ENCODE assay signal across 15 cellular contexts in the genomic region with DNA sequence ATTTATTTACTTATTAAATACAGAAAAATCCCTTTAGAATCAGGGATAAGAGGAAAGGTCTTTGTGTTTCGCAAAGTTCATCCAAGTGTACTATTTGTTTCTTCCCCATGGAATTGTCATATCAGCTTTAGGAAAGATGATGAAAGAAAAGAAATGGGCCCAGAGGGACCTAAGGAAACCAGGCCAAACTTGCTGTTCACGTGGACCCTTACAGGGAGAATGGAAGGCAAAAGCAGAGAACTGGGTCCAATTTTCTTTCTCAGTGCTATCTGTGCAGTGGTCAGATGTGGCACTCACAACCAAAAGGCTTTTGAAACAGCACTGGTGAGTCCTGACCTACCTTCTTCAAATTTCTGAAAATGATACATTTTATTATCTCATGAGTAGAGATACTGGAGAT. TPM values are rescaled to one million over a fixed set of nuclear protein-coding genes. Genes with fewer than 3 reads are reported as not detected.
DNase-seq lines count a peak whose midpoint lies in the region; ATAC-seq and TF ChIP-seq lines count a peak whose summit lies in the region.
"Had no signal": no experiment of that assay in that cellular context is flagged by ENCODE, and none has a peak within 500 bp of the region (broad histone marks: within the 10 kb centered on the region; RNA-seq: fewer than 3 reads in every experiment).

No MANE protein-coding gene starts in this region.

- H3K36me3 ChIP-seq in KOPT-K1 (ENCODE audit: insufficient read depth, low read length) (peaks cover 67% of the 10 kb centered on the region), osteoblast (ENCODE audit: insufficient read depth, low read length) (no peaks in the 10 kb centered on the region)
- H3K36me3 ChIP-seq: ovary, tibial nerve had no signal

- peak overlapping the region; percentile 85 for H3K27ac Mint-ChIP-seq in activated CD4-positive, alpha-beta T cell treated with anti-CD3 and anti-CD28 coated beads for 36 hours
- peak overlapping the region; percentile 8 for H3K27ac Mint-ChIP-seq in activated naive CD8-positive, alpha-beta T cell treated with anti-CD3 and anti-CD28 coated beads, Interleukin-2, amount 10 ng/mL, durations not matched to agents 7 days and 5 days
- H3K27ac Mint-ChIP-seq: endodermal cell had no signal

- H3K27me3 ChIP-seq in osteoblast (ENCODE audit: insufficient read depth, low read length), result no peaks in the 10 kb centered on the region
- H3K27me3 ChIP-seq: ovary, tibial nerve had no signal

- H3K36me3 Mint-ChIP-seq in activated CD4-positive, alpha-beta T cell treated with anti-CD3 and anti-CD28 coated beads for 36 hours (ENCODE audit: low read depth), result peaks cover 39% of the 10 kb centered on the region
- peaks cover 44% of the 10 kb centered on the region for H3K36me3 Mint-ChIP-seq in activated naive CD8-positive, alpha-beta T cell treated with anti-CD3 and anti-CD28 coated beads, Interleukin-2, amount 10 ng/mL, durations not matched to agents 7 days and 5 days
- H3K36me3 Mint-ChIP-seq: CD4-positive, CD25-positive, alpha-beta regulatory T cell had no signal

- TF ChIP-seq CTCF in osteoblast (IDR thresholded peaks at IDR 0.05; ENCODE audit: extremely low read depth, low read depth, low read length), result no peak

- POLR2A ChIA-PET in activated CD4-positive, alpha-beta T cell treated with anti-CD3 and anti-CD28 coated beads for 36 hours (lab: Charles Lee), result no interaction called here
- POLR2A ChIA-PET in activated naive CD8-positive, alpha-beta T cell treated with anti-CD3 and anti-CD28 coated beads, Interleukin-2, amount 10 ng/mL, durations not matched to agents 7 days and 5 days (lab: Charles Lee), result interaction anchor here (2.0 kb wide), 1 partner anchor 9 kb away, joined by 4 read pairs; no protein-coding TSS in a partner anchor

- no peak overlapping the region for H2AFZ ChIP-seq in osteoblast (ENCODE audit: low read length)

- intact Hi-C loops in activated CD4-positive, alpha-beta T cell treated with anti-CD3 and anti-CD28 coated beads for 36 hours (cut with DNase I, micrococcal nuclease), result loop anchor here in 1 of 2 experiments (2.0 kb wide), 1 partner anchor 85 kb away; no protein-coding TSS in a partner anchor

- no peak overlapping the region for H3K4me2 ChIP-seq in osteoblast (ENCODE audit: insufficient read depth, low read length)

- H3K4me1 Mint-ChIP-seq in activated CD4-positive, alpha-beta T cell treated with anti-CD3 and anti-CD28 coated beads for 36 hours, result peaks cover 95% of the 10 kb centered on the region
- H3K4me1 Mint-ChIP-seq in activated naive CD8-positive, alpha-beta T cell treated with anti-CD3 and anti-CD28 coated beads, Interleukin-2, amount 10 ng/mL, durations not matched to agents 7 days and 5 days, result peaks cover 76% of the 10 kb centered on the region

- no peaks in the 10 kb centered on the region for H3K9me3 ChIP-seq in KOPT-K1 (ENCODE audit: insufficient read depth, low read length, poor library complexity, severe bottlenecking)
- no peaks in the 10 kb centered on the region for H3K9me3 ChIP-seq in osteoblast (ENCODE audit: low read depth, low read length)
- H3K9me3 ChIP-seq: ovary, tibial nerve had no signal

- peaks cover 46% of the 10 kb centered on the region for H3K4me1 ChIP-seq in osteoblast (ENCODE audit: insufficient read depth, low read length)

- H3K4me3 Mint-ChIP-seq in activated CD4-positive, alpha-beta T cell treated with anti-CD3 and anti-CD28 coated beads for 36 hours, result no peak overlapping the region
- H3K4me3 Mint-ChIP-seq in activated naive CD8-positive, alpha-beta T cell treated with anti-CD3 and anti-CD28 coated beads, Interleukin-2, amount 10 ng/mL, durations not matched to agents 7 days and 5 days, result no peak overlapping the region
- H3K4me3 Mint-ChIP-seq: endodermal cell had no signal

- H4K20me1 ChIP-seq in osteoblast (ENCODE audit: insufficient read depth, low read length), result peaks cover 3% of the 10 kb centered on the region

- H3K79me2 ChIP-seq in osteoblast (ENCODE audit: insufficient read depth, low read length), result peaks cover 44% of the 10 kb centered on the region

- no peak for DNase-seq in activated CD4-positive, alpha-beta T cell treated with anti-CD3 and anti-CD28 coated beads for 36 hours
- DNase-seq in activated CD4-positive, alpha-beta T cell treated with anti-CD3 and anti-CD28 coated beads, Interleukin-2, amount 50 U/mL, for 48 hours, result no peak
- DNase-seq in activated naive CD8-positive, alpha-beta T cell treated with anti-CD3 and anti-CD28 coated beads, Interleukin-2, amount 10 ng/mL, durations not matched to agents 7 days and 5 days, result no peak
- DNase-seq in osteoblast (ENCODE audit: insufficient read length, low spot score, missing footprints) (no peak), DMS53 treated with DMSO at 0.1 percent for 48 hours (lab: John Stamatoyannopoulos, UW; ENCODE audit: unreplicated experiment) (no peak)
- DNase-seq: CD4-positive, CD25-positive, alpha-beta regulatory T cell; endodermal cell; NCI-H2081 treated with DMSO at 0.1 percent for 48 hours; NCI-H524; ovary; stimulated activated CD4-positive, alpha-beta T cell treated with anti-CD3 and anti-CD28 coated beads, Interleukin-4, amount 100 ng/mL, for 24 hours had no signal

- no peaks in the 10 kb centered on the region for H3K27me3 Mint-ChIP-seq in activated CD4-positive, alpha-beta T cell treated with anti-CD3 and anti-CD28 coated beads for 36 hours
- no peaks in the 10 kb centered on the region for H3K27me3 Mint-ChIP-seq in activated naive CD8-positive, alpha-beta T cell treated with anti-CD3 and anti-CD28 coated beads, Interleukin-2, amount 10 ng/mL, durations not matched to agents 7 days and 5 days
- H3K27me3 Mint-ChIP-seq: CD4-positive, CD25-positive, alpha-beta regulatory T cell had no signal

- CTCF ChIA-PET in activated CD4-positive, alpha-beta T cell treated with anti-CD3 and anti-CD28 coated beads for 36 hours (lab: Charles Lee), result interaction anchor here (1.4 to 7.6 kb wide), 2 partner anchors 10 to 13 kb away, joined by 3 to 55 read pairs; no protein-coding TSS in a partner anchor

- no peaks in the 10 kb centered on the region for H3K9me3 Mint-ChIP-seq in activated CD4-positive, alpha-beta T cell treated with anti-CD3 and anti-CD28 coated beads for 36 hours (ENCODE audit: low read depth)
- peaks cover 1% of the 10 kb centered on the region for H3K9me3 Mint-ChIP-seq in activated naive CD8-positive, alpha-beta T cell treated with anti-CD3 and anti-CD28 coated beads, Interleukin-2, amount 10 ng/mL, durations not matched to agents 7 days and 5 days
- H3K9me3 Mint-ChIP-seq: CD4-positive, CD25-positive, alpha-beta regulatory T cell; endodermal cell had no signal

- no peak for ATAC-seq in activated CD4-positive, alpha-beta T cell treated with anti-CD3 and anti-CD28 coated beads for 36 hours
- no peak for ATAC-seq in activated naive CD8-positive, alpha-beta T cell treated with anti-CD3 and anti-CD28 coated beads, Interleukin-2, amount 10 ng/mL, durations not matched to agents 7 days and 5 days (ENCODE audit: low read depth)
- no peak for ATAC-seq in HG03097 (IDR thresholded peaks at IDR 0.05; ENCODE audit: low FRiP score, unreplicated experiment)
- ATAC-seq in GM18858 (IDR thresholded peaks at IDR 0.05; ENCODE audit: unreplicated experiment), result no peak

- peak overlapping the region; percentile 100 for H3K27ac ChIP-seq in KOPT-K1 (ENCODE audit: low read depth, low read length, poor library complexity, severe bottlenecking)
- peak overlapping the region; percentile 55 for H3K27ac ChIP-seq in osteoblast (ENCODE audit: low read depth, low read length)
- H3K27ac ChIP-seq: ovary had no signal

- H3K4me3 ChIP-seq in osteoblast (ENCODE audit: insufficient read depth, low read length), result no peak overlapping the region
- H3K4me3 ChIP-seq: ovary, tibial nerve had no signal

RNA-seq across cellular contexts. Expression of a gene that starts 53.6 kb away (rescaled TPM):
- 10 to 100 TPM; 26.1 to 27.6 TPM for total RNA-seq in activated CD4-positive, alpha-beta T cell treated with anti-CD3 and anti-CD28 coated beads for 36 hours
- 10 to 100 TPM; 32.3 to 33.3 TPM for total RNA-seq in activated naive CD8-positive, alpha-beta T cell treated with anti-CD3 and anti-CD28 coated beads, Interleukin-2, amount 10 ng/mL, durations not matched to agents 7 days and 5 days
- 17.1 and 17.4 TPM in 2 replicates for total RNA-seq in osteoblast
